Comparison of ENCODE assay signal across 23 cellular contexts in genomic region chr2:127256381-127256780, GRCh38. TPM values are rescaled to one million over a fixed set of nuclear protein-coding genes. Genes with fewer than 3 reads are reported as not detected.
"Had no signal": no experiment of that assay in that cellular context is flagged by ENCODE, and none has a peak within 500 bp of the region (broad histone marks: within the 10 kb centered on the region; RNA-seq: fewer than 3 reads in every experiment).

No MANE protein-coding gene starts in this region.

- ATAC-seq: foreskin keratinocyte; left cardiac atrium; left ventricle myocardium superior; pancreas; right lobe of liver; stimulated activated memory B cell treated with anti-CD40 and anti-IgM and Interleukin-4, amounts not matched to agents 10 μg/mL and 1 μg/mL and 100 μg/mL, for 72 hours had no signal

- H3K27ac ChIP-seq: colonic mucosa, foreskin keratinocyte, pancreas, prostate gland, right lobe of liver, stomach, thoracic aorta, transverse colon had no signal

- H3K9me3 Mint-ChIP-seq: naive B cell; nephron; stimulated activated memory B cell treated with anti-CD40 and anti-IgM and Interleukin-4, amounts not matched to agents 10 μg/mL and 1 μg/mL and 100 μg/mL, for 72 hours had no signal

- H3K4me3 Mint-ChIP-seq: naive B cell; nephron; stimulated activated memory B cell treated with anti-CD40 and anti-IgM and Interleukin-4, amounts not matched to agents 10 μg/mL and 1 μg/mL and 100 μg/mL, for 72 hours had no signal

- H3K4me1 Mint-ChIP-seq: naive B cell; stimulated activated memory B cell treated with anti-CD40 and anti-IgM and Interleukin-4, amounts not matched to agents 10 μg/mL and 1 μg/mL and 100 μg/mL, for 72 hours had no signal

- H3K27ac Mint-ChIP-seq: stimulated activated memory B cell treated with anti-CD40 and anti-IgM and Interleukin-4, amounts not matched to agents 10 μg/mL and 1 μg/mL and 100 μg/mL, for 72 hours had no signal

- H3K4me3 ChIP-seq: colonic mucosa, lung, pancreas, prostate gland, right lobe of liver, stomach, thoracic aorta, transverse colon had no signal

- H3K4me1 ChIP-seq: colonic mucosa, pancreas, prostate gland, right lobe of liver, stomach, transverse colon had no signal

- H3K27me3 ChIP-seq: colonic mucosa, foreskin keratinocyte, pancreas, right lobe of liver, stomach, transverse colon had no signal

- DNase-seq: colonic mucosa; dermis blood vessel endothelial cell; erythroblast; foreskin keratinocyte; kidney; left cardiac atrium; left ventricle myocardium superior; mesenchymal stem cell; naive B cell; nucleus accumbens; pancreas; right lobe of liver; stimulated activated CD4-positive, alpha-beta T cell treated with anti-CD3 and anti-CD28 coated beads, Interleukin-4, amount 100 ng/mL, for 1 hour; stimulated activated CD8-positive, alpha-beta memory T cell treated with anti-CD3 and anti-CD28 coated beads, Interleukin-4, amount 100 ng/mL, for 48 hours; stomach; substantia nigra; transverse colon had no signal

- H3K9me3 ChIP-seq: colonic mucosa, pancreas, prostate gland, right lobe of liver, stomach, thoracic aorta, transverse colon had no signal

RNA-seq across cellular contexts. Expression of gene CYP27C1, which starts 36.3 kb away (rescaled TPM):
- total RNA-seq: dermis blood vessel endothelial cell, endothelial cell of umbilical vein had no signal
- polyA plus RNA-seq: endothelial cell of umbilical vein had no signal
